3 cellular contexts compared by ENCODE assay signal in genomic region chr22:34010259-34010658, GRCh38.
"Had no signal": no experiment of that assay in that cellular context is flagged by ENCODE, and none has a peak within 500 bp of the region (broad histone marks: within the 10 kb centered on the region; RNA-seq: fewer than 3 reads in every experiment).

No MANE protein-coding gene starts in this region.

- H3K4me3 ChIP-seq: GM12878 had no signal

- DNase-seq: GDM1, GF-D8 had no signal

- ATAC-seq: GM12878 had no signal
